Comparison of ENCODE assay signal across 20 cellular contexts in genomic region chr14:95346820-95347219, GRCh38. TPM values are rescaled to one million over a fixed set of nuclear protein-coding genes. Genes with fewer than 3 reads are reported as not detected.
DNase-seq lines count a peak whose midpoint lies in the region; ATAC-seq and TF ChIP-seq lines count a peak whose summit lies in the region.
"Had no signal": no experiment of that assay in that cellular context is flagged by ENCODE, and none has a peak within 500 bp of the region (broad histone marks: within the 10 kb centered on the region; RNA-seq: fewer than 3 reads in every experiment).

No MANE protein-coding gene starts in this region.

- intact Hi-C loops in cardiac septum (cut with DNase I) = no loop called here
- intact Hi-C loops in left ventricle myocardium superior (cut with micrococcal nuclease) = no loop called here

- H3K27ac ChIP-seq in VCaP = peak overlapping the region; percentile 81; the same call in 1 of the 2 replicates
- H3K27ac ChIP-seq: BLaER1, colonic mucosa, right atrium auricular region, uterus had no signal

- DNase-seq in cardiac septum (ENCODE audit: low spot score) (peak; percentile 55), left ventricle myocardium superior (no peak), iPS-NIHi7 (ENCODE audit: extremely low spot score) (peak; percentile 64), NCI-H1092 (lab: John Stamatoyannopoulos, UW) (no peak), DMS79 treated with DMSO at 0.1 percent for 48 hours (lab: John Stamatoyannopoulos, UW) (no peak), NCI-H128 (lab: John Stamatoyannopoulos, UW; ENCODE audit: unreplicated experiment) (no peak)
- DNase-seq: Calu3; colonic mucosa; NCI-H2029; NK-92 treated with Interleukin-12 subunit alpha and Interleukin-12 subunit beta, amount 100 ng/mL, for 24 hours; RPMI8226; stimulated activated CD4-positive, alpha-beta T cell treated with anti-CD3 and anti-CD28 coated beads, Interleukin-12 subunit alpha, Interleukin-12 subunit beta, amount 100 ng/mL, for 4 hours; substantia nigra; uterus had no signal

- no peak for ATAC-seq in left ventricle myocardium superior
- ATAC-seq in HG02642 (IDR thresholded peaks at IDR 0.05; ENCODE audit: poor library complexity, unreplicated experiment) = no peak
- ATAC-seq: activated T-helper 17 cell treated with anti-CD3 and anti-CD28 coated beads, Interleukin-2, amount 50 U/mL, for 72 hours; K562 had no signal

- TF ChIP-seq CTCF in VCaP (conservative IDR thresholded peaks at IDR 0.05) = no peak

RNA-seq across cellular contexts. Expression of gene CLMN, which starts 27.1 kb away (rescaled TPM):
- 6.0 TPM for total RNA-seq in cardiac septum
- total RNA-seq in left ventricle myocardium superior = 8.9 TPM

Comparison
In these comparisons a context has a peak if more than half of its experiments do, and no peak if none do; other contexts are left out.
1. DNase-seq: peak in cardiac septum (single experiment) and iPS-NIHi7 (single experiment); none in left ventricle myocardium superior (single experiment), NCI-H1092 (single experiment), DMS79 treated with DMSO at 0.1 percent for 48 hours (single experiment) and NCI-H128 (single experiment).